In the genomic region with DNA sequence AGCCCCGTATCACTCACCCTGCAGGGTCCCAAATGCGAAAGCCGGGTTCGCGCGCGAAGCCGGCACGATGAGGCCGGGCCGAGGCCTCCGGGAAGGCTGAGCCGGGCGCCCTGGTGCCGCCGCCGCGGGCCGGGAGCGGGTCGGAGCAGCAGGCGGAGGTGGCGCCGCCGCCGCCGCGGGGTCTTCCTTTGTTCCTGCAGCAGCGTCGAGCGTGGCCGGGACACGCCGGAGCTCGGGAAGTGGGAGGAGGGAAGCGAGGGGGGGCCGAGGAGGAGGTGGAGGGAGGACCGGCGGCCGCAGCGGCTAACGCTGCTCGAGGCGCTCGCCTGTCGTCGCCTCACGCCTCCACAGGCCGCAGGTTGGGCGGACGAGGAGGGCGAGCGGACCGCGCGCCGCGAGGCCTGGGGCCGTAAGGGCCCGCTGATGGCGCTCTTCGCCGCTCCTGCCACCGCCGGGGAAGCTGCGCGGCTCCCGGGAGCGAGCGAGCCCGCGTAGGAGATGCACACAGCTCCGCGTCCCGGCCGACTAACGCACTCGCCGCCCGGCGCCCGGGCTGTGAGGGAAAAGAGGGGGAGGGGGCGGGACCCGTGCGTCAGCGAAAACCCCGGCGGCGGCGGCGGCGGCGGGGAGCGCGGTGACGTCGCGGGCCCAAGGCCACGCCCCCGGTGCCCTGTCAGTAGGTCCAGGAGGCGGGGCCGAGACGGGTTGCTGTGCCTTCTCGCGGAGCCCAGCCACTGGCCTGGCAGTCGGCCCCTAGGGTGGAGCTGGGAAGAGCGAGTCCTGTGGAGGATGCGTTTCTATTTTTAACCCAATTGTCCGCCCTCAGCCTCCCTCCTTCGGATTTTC, we compare ENCODE assay signal across 1 cellular context.
TF ChIP-seq lines count a peak whose summit lies in the region.

A gene with protein sequence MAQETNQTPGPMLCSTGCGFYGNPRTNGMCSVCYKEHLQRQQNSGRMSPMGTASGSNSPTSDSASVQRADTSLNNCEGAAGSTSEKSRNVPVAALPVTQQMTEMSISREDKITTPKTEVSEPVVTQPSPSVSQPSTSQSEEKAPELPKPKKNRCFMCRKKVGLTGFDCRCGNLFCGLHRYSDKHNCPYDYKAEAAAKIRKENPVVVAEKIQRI (minus strand): TSS at position 530 of the 846 bp plus-strand sequence. CDS start 4,430 bp downstream, outside the sequence.

TF ChIP-seq in K562, 482 proteins besides CTCF, POLR2A, EP300 and RAD21 (continued from another document and continues in another):
- TF ChIP-seq, protein P1, sequence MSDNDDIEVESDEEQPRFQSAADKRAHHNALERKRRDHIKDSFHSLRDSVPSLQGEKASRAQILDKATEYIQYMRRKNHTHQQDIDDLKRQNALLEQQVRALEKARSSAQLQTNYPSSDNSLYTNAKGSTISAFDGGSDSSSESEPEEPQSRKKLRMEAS (CRISPR knock-in tag; IDR thresholded peaks at IDR 0.05), result peak; percentile 4; the same call in 1 of the 2 replicates
- no peak for TF ChIP-seq ZNF589 (CRISPR knock-in tag; IDR thresholded peaks at IDR 0.05; ENCODE audit: low read depth)
- TF ChIP-seq KAT8 (IDR thresholded peaks at IDR 0.05; ENCODE audit: low read depth), result no peak
- TF ChIP-seq, protein P2, sequence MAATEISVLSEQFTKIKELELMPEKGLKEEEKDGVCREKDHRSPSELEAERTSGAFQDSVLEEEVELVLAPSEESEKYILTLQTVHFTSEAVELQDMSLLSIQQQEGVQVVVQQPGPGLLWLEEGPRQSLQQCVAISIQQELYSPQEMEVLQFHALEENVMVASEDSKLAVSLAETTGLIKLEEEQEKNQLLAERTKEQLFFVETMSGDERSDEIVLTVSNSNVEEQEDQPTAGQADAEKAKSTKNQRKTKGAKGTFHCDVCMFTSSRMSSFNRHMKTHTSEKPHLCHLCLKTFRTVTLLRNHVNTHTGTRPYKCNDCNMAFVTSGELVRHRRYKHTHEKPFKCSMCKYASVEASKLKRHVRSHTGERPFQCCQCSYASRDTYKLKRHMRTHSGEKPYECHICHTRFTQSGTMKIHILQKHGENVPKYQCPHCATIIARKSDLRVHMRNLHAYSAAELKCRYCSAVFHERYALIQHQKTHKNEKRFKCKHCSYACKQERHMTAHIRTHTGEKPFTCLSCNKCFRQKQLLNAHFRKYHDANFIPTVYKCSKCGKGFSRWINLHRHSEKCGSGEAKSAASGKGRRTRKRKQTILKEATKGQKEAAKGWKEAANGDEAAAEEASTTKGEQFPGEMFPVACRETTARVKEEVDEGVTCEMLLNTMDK (IDR thresholded peaks at IDR 0.05; ENCODE audit: borderline replicate concordance, insufficient read depth, low read depth, low read length, poor library complexity, severe bottlenecking), result no peak
- TF ChIP-seq POLR2G (IDR thresholded peaks at IDR 0.05; ENCODE audit: low read depth, low read length), result peak; percentile 97
- peak; percentile 82 for TF ChIP-seq NFE2 (IDR thresholded peaks at IDR 0.05; ENCODE audit: low read depth)
- no peak for TF ChIP-seq BMI1 (IDR thresholded peaks at IDR 0.05; ENCODE audit: low read length)
- no peak for TF ChIP-seq CSDE1 (IDR thresholded peaks at IDR 0.05)
- TF ChIP-seq, protein P3, sequence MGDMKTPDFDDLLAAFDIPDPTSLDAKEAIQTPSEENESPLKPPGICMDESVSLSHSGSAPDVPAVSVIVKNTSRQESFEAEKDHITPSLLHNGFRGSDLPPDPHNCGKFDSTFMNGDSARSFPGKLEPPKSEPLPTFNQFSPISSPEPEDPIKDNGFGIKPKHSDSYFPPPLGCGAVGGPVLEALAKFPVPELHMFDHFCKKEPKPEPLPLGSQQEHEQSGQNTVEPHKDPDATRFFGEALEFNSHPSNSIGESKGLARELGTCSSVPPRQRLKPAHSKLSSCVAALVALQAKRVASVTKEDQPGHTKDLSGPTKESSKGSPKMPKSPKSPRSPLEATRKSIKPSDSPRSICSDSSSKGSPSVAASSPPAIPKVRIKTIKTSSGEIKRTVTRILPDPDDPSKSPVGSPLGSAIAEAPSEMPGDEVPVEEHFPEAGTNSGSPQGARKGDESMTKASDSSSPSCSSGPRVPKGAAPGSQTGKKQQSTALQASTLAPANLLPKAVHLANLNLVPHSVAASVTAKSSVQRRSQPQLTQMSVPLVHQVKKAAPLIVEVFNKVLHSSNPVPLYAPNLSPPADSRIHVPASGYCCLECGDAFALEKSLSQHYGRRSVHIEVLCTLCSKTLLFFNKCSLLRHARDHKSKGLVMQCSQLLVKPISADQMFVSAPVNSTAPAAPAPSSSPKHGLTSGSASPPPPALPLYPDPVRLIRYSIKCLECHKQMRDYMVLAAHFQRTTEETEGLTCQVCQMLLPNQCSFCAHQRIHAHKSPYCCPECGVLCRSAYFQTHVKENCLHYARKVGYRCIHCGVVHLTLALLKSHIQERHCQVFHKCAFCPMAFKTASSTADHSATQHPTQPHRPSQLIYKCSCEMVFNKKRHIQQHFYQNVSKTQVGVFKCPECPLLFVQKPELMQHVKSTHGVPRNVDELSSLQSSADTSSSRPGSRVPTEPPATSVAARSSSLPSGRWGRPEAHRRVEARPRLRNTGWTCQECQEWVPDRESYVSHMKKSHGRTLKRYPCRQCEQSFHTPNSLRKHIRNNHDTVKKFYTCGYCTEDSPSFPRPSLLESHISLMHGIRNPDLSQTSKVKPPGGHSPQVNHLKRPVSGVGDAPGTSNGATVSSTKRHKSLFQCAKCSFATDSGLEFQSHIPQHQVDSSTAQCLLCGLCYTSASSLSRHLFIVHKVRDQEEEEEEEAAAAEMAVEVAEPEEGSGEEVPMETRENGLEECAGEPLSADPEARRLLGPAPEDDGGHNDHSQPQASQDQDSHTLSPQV (IDR thresholded peaks at IDR 0.05), result no peak
- TF ChIP-seq, protein P4, sequence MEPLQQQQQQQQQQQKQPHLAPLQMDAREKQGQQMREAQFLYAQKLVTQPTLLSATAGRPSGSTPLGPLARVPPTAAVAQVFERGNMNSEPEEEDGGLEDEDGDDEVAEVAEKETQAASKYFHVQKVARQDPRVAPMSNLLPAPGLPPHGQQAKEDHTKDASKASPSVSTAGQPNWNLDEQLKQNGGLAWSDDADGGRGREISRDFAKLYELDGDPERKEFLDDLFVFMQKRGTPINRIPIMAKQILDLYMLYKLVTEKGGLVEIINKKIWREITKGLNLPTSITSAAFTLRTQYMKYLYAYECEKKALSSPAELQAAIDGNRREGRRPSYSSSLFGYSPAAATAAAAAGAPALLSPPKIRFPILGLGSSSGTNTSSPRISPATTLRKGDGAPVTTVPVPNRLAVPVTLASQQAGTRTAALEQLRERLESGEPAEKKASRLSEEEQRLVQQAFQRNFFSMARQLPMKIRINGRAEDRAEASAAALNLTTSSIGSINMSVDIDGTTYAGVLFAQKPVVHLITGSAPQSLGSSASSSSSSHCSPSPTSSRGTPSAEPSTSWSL (CRISPR knock-in tag; IDR thresholded peaks at IDR 0.05; ENCODE audit: borderline replicate concordance), result 0 out of 2 replicates have a peak, but pooled peaks have one; percentile 46
- peak; percentile 90 for TF ChIP-seq POLR2AphosphoS5 (IDR thresholded peaks at IDR 0.05; ENCODE audit: control insufficient read depth, insufficient read depth, low read depth, low read length)
- TF ChIP-seq MYBL2 (IDR thresholded peaks at IDR 0.05; ENCODE audit: low read depth), result no peak
- TF ChIP-seq MYBL2 (CRISPR knock-in tag; IDR thresholded peaks at IDR 0.05; ENCODE audit: borderline replicate concordance), result no peak
- TF ChIP-seq CCNT2 (IDR thresholded peaks at IDR 0.05; ENCODE audit: borderline replicate concordance, extremely low read depth, insufficient read length, low read depth, low read length), result peak; percentile 60
- peak; percentile 59; the same call in 1 of the 2 replicates for TF ChIP-seq KLF13 (tag; IDR thresholded peaks at IDR 0.05; ENCODE audit: borderline replicate concordance, low read depth)
- no peak for TF ChIP-seq NR4A1 (CRISPR knock-in tag; IDR thresholded peaks at IDR 0.05)
- TF ChIP-seq NR4A1 (tag; IDR thresholded peaks at IDR 0.05), result 0 out of 2 replicates have a peak, but pooled peaks have one; percentile 17
- TF ChIP-seq, protein P5, sequence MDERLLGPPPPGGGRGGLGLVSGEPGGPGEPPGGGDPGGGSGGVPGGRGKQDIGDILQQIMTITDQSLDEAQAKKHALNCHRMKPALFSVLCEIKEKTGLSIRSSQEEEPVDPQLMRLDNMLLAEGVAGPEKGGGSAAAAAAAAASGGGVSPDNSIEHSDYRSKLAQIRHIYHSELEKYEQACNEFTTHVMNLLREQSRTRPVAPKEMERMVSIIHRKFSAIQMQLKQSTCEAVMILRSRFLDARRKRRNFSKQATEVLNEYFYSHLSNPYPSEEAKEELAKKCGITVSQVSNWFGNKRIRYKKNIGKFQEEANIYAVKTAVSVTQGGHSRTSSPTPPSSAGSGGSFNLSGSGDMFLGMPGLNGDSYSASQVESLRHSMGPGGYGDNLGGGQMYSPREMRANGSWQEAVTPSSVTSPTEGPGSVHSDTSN (CRISPR knock-in tag; IDR thresholded peaks at IDR 0.05; ENCODE audit: low read depth), result no peak
- TF ChIP-seq, protein P5 (tag; conservative IDR thresholded peaks at IDR 0.05; ENCODE audit: low read depth), result no peak
- no peak for TF ChIP-seq ZNF12 (CRISPR knock-in tag; IDR thresholded peaks at IDR 0.05)
- TF ChIP-seq, protein P6, sequence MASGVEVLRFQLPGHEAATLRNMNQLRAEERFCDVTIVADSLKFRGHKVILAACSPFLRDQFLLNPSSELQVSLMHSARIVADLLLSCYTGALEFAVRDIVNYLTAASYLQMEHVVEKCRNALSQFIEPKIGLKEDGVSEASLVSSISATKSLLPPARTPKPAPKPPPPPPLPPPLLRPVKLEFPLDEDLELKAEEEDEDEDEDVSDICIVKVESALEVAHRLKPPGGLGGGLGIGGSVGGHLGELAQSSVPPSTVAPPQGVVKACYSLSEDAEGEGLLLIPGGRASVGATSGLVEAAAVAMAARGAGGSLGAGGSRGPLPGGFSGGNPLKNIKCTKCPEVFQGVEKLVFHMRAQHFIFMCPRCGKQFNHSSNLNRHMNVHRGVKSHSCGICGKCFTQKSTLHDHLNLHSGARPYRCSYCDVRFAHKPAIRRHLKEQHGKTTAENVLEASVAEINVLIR (CRISPR knock-in tag; IDR thresholded peaks at IDR 0.05), result peak; percentile 71
- TF ChIP-seq SIRT6 (IDR thresholded peaks at IDR 0.05; ENCODE audit: low read depth, low read length), result no peak
- peak; percentile 49 for TF ChIP-seq RBBP5 (IDR thresholded peaks at IDR 0.05; ENCODE audit: borderline replicate concordance, insufficient read depth, low read length, poor library complexity, severe bottlenecking)
- TF ChIP-seq, protein P7, sequence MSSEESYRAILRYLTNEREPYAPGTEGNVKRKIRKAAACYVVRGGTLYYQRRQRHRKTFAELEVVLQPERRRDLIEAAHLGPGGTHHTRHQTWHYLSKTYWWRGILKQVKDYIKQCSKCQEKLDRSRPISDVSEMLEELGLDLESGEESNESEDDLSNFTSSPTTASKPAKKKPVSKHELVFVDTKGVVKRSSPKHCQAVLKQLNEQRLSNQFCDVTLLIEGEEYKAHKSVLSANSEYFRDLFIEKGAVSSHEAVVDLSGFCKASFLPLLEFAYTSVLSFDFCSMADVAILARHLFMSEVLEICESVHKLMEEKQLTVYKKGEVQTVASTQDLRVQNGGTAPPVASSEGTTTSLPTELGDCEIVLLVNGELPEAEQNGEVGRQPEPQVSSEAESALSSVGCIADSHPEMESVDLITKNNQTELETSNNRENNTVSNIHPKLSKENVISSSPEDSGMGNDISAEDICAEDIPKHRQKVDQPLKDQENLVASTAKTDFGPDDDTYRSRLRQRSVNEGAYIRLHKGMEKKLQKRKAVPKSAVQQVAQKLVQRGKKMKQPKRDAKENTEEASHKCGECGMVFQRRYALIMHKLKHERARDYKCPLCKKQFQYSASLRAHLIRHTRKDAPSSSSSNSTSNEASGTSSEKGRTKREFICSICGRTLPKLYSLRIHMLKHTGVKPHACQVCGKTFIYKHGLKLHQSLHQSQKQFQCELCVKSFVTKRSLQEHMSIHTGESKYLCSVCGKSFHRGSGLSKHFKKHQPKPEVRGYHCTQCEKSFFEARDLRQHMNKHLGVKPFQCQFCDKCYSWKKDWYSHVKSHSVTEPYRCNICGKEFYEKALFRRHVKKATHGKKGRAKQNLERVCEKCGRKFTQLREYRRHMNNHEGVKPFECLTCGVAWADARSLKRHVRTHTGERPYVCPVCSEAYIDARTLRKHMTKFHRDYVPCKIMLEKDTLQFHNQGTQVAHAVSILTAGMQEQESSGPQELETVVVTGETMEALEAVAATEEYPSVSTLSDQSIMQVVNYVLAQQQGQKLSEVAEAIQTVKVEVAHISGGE (CRISPR knock-in tag; IDR thresholded peaks at IDR 0.05), result peak in 1 of 3 experiments; percentile 18; a peak in 1 of 6 replicates
- no peak for TF ChIP-seq NR1H2 (CRISPR knock-in tag; IDR thresholded peaks at IDR 0.05)
- TF ChIP-seq SNRNP70 (optimal IDR thresholded peaks at IDR 0.05; ENCODE audit: low read depth, low read length), result no peak
- TF ChIP-seq ILK (tag; IDR thresholded peaks at IDR 0.05; ENCODE audit: borderline replicate concordance, low read depth), result no peak
- TF ChIP-seq, protein P8, sequence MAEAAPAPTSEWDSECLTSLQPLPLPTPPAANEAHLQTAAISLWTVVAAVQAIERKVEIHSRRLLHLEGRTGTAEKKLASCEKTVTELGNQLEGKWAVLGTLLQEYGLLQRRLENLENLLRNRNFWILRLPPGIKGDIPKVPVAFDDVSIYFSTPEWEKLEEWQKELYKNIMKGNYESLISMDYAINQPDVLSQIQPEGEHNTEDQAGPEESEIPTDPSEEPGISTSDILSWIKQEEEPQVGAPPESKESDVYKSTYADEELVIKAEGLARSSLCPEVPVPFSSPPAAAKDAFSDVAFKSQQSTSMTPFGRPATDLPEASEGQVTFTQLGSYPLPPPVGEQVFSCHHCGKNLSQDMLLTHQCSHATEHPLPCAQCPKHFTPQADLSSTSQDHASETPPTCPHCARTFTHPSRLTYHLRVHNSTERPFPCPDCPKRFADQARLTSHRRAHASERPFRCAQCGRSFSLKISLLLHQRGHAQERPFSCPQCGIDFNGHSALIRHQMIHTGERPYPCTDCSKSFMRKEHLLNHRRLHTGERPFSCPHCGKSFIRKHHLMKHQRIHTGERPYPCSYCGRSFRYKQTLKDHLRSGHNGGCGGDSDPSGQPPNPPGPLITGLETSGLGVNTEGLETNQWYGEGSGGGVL (CRISPR knock-in tag; IDR thresholded peaks at IDR 0.05), result no peak
- no peak for TF ChIP-seq BRF1 (IDR thresholded peaks at IDR 0.05; ENCODE audit: borderline replicate concordance, extremely low read depth, insufficient read length)
